Comparison of ENCODE assay signal across 18 cellular contexts in genomic region chr3:188229726-188230125, GRCh38.
DNase-seq lines count a peak whose midpoint lies in the region; ATAC-seq, FAIRE-seq and TF ChIP-seq lines count a peak whose summit lies in the region.
"Had no signal": no experiment of that assay in that cellular context is flagged by ENCODE, and none has a peak within 500 bp of the region (broad histone marks: within the 10 kb centered on the region; RNA-seq: fewer than 3 reads in every experiment).

No MANE protein-coding gene starts in this region.

- TF ChIP-seq CTCF in left ventricle myocardium inferior (IDR thresholded peaks at IDR 0.05; ENCODE audit: borderline replicate concordance) (no peak), endothelial cell of umbilical vein (IDR thresholded peaks at IDR 0.05; ENCODE audit: extremely low read depth in 1 of 2, insufficient read depth in 1 of 2, low read depth in 1 of 2, low read length in 2 of 2) (no peak)

- H3K27ac ChIP-seq in left ventricle myocardium inferior (replicated peaks) (peak overlapping the region; percentile 83), endothelial cell of umbilical vein (ENCODE audit: insufficient read depth, low read depth, low read length) (peak overlapping the region; percentile 39), rectal smooth muscle tissue (ENCODE audit: low read depth, low read length) (peak overlapping the region; percentile 84), aorta (ENCODE audit: low read depth in 1 of 2, low read length in 2 of 2) (peak overlapping the region; percentile 73 to 78)
- H3K27ac ChIP-seq: 22Rv1, BLaER1 had no signal

- H3K4me1 ChIP-seq in left ventricle myocardium inferior (peaks cover 86% of the 10 kb centered on the region), endothelial cell of umbilical vein (ENCODE audit: control insufficient read depth, extremely low read depth, insufficient read depth, low read length) (peaks cover 17% of the 10 kb centered on the region), rectal smooth muscle tissue (ENCODE audit: control insufficient read depth, insufficient read depth, low read length) (peaks cover 35% of the 10 kb centered on the region), aorta (ENCODE audit: control insufficient read depth in 1 of 2, insufficient read depth in 2 of 2, low read length in 2 of 2) (peaks cover 18 to 22% of the 10 kb centered on the region in 2 donors)

- no peak for FAIRE-seq in endothelial cell of umbilical vein (lab: Jason Lieb, UNC)

- intact Hi-C loops in left ventricle myocardium inferior (cut with micrococcal nuclease) (no loop called here), Right ventricle myocardium inferior (cut with DNase I) (no loop called here), endothelial cell of umbilical vein (cut with micrococcal nuclease) (loop anchor here (1.0 to 2.0 kb wide), 3 partner anchors 34 to 76 kb away; no protein-coding TSS in a partner anchor), aorta (cut with DNase I) (no loop called here)

- peaks cover 18% of the 10 kb centered on the region for H3K79me2 ChIP-seq in endothelial cell of umbilical vein (ENCODE audit: control insufficient read depth, insufficient read depth, low read length)

- POLR2A ChIA-PET in endothelial cell of umbilical vein (lab: Charles Lee) = no interaction called here

- H2AFZ ChIP-seq in endothelial cell of umbilical vein (ENCODE audit: low read depth, low read length) = no peak overlapping the region

- DNase-seq in left ventricle myocardium inferior (no peak), Right ventricle myocardium inferior (ENCODE audit: missing footprints) (no peak), endothelial cell of umbilical vein (ENCODE audit: low read depth, low spot score) (no peak), aorta (no peak), KBM-7 (no peak)
- DNase-seq: CD8-positive, alpha-beta memory T cell; DND-41; GF-D8; GOT3; NCI-H1417 treated with DMSO at 0.1 percent for 48 hours; NCI-H2107; NCI-H226; NCI-H526 treated with DMSO at 0.1 percent for 48 hours had no signal

- no peaks in the 10 kb centered on the region for H3K9me3 ChIP-seq in left ventricle myocardium inferior (replicated peaks)
- H3K9me3 ChIP-seq in endothelial cell of umbilical vein (replicated peaks; ENCODE audit: control insufficient read depth, insufficient read depth, low read length) = no peaks in the 10 kb centered on the region
- no peaks in the 10 kb centered on the region for H3K9me3 ChIP-seq in aorta (ENCODE audit: control insufficient read depth, low read length)
- H3K9me3 ChIP-seq: BLaER1 had no signal

- peaks cover 2% of the 10 kb centered on the region for H4K20me1 ChIP-seq in endothelial cell of umbilical vein (replicated peaks; ENCODE audit: control insufficient read depth, extremely low read depth, insufficient read depth, low read length)
- H4K20me1 ChIP-seq: BLaER1 had no signal

- no peaks in the 10 kb centered on the region for H3K27me3 ChIP-seq in left ventricle myocardium inferior (ENCODE audit: low read depth)
- H3K27me3 ChIP-seq in endothelial cell of umbilical vein (ENCODE audit: control insufficient read depth in 2 of 2, insufficient read depth in 2 of 2, low read length in 2 of 2) = no peaks in the 10 kb centered on the region
- H3K27me3 ChIP-seq in rectal smooth muscle tissue (ENCODE audit: control insufficient read depth, insufficient read depth, low read length) = no peaks in the 10 kb centered on the region
- H3K27me3 ChIP-seq in aorta (ENCODE audit: control insufficient read depth in 1 of 2, insufficient read depth in 2 of 2, low read length in 1 of 2) = no peaks in the 10 kb centered on the region
- H3K27me3 ChIP-seq: BLaER1 had no signal

- in situ Hi-C loops in KBM-7 (cut with MboI; ENCODE audit: low pct_unique_long_range_greater_than_20kb, low sequenced_read_pairs) = no loop called here

- ATAC-seq in Right ventricle myocardium inferior (no peak), aorta (ENCODE audit: low FRiP score) (no peak), GM21528 (IDR thresholded peaks at IDR 0.05; ENCODE audit: low FRiP score, unreplicated experiment) (no peak), HG03196 (IDR thresholded peaks at IDR 0.05; ENCODE audit: unreplicated experiment) (no peak)

- BruUV-seq in endothelial cell of umbilical vein (replicated peaks; lab: Mats Ljungman, UMichigan) = TSS peak; percentile 24

- H3K9me1 ChIP-seq in endothelial cell of umbilical vein (replicated peaks; ENCODE audit: control insufficient read depth, extremely low read depth, insufficient read depth, low read length) = no peaks in the 10 kb centered on the region

- H3K9ac ChIP-seq in endothelial cell of umbilical vein (replicated peaks; ENCODE audit: extremely low read depth, insufficient read depth, low read length) (no peak overlapping the region), rectal smooth muscle tissue (ENCODE audit: low read length) (no peak overlapping the region)
- H3K9ac ChIP-seq: BLaER1 had no signal

- dilution Hi-C loops in endothelial cell of umbilical vein (cut with MboI; ENCODE audit: extremely low pct_ligation_motif_present, low sequenced_read_pairs) = no loop called here

- no peak for TF ChIP-seq POLR2A in endothelial cell of umbilical vein (IDR thresholded peaks at IDR 0.05; ENCODE audit: low read depth, low read length)

- peak overlapping the region; percentile 12 for H3K4me2 ChIP-seq in endothelial cell of umbilical vein (ENCODE audit: insufficient read depth, low read length)

- H3K4me3 ChIP-seq in left ventricle myocardium inferior (no peak overlapping the region), endothelial cell of umbilical vein (replicated peaks in 1 of 3; ENCODE audit: insufficient read depth in 1 of 3, low read depth in 1 of 3, low read length in 3 of 3) (no peak overlapping the region), rectal smooth muscle tissue (ENCODE audit: low read length) (no peak overlapping the region), aorta (ENCODE audit: low read length in 2 of 2) (no peak overlapping the region)
- H3K4me3 ChIP-seq: BLaER1 had no signal

- WGBS in aorta, 2 donors = 82 to 83% methylated on average over 2 of the region's 2 CpGs

- CTCF ChIA-PET in endothelial cell of umbilical vein (lab: Charles Lee) = no interaction called here

- H3K36me3 ChIP-seq in left ventricle myocardium inferior (no peaks in the 10 kb centered on the region), endothelial cell of umbilical vein (ENCODE audit: control insufficient read depth in 2 of 2, extremely low read depth in 1 of 2, insufficient read depth in 2 of 2, low read length in 2 of 2) (peaks cover 0 to 2% of the 10 kb centered on the region in 2 experiments), rectal smooth muscle tissue (ENCODE audit: control insufficient read depth, insufficient read depth, low read length) (no peaks in the 10 kb centered on the region), aorta (ENCODE audit: control insufficient read depth in 1 of 2, insufficient read depth in 2 of 2, low read length in 1 of 2) (peaks cover 0 to 5% of the 10 kb centered on the region in 2 donors)

TF ChIP-seq in endothelial cell of umbilical vein, 7 proteins besides CTCF, POLR2A, EP300 and RAD21:
- TF ChIP-seq FOS (IDR thresholded peaks at IDR 0.05; ENCODE audit: borderline replicate concordance, insufficient read depth, low read length) (no peak), EZH2 (IDR thresholded peaks at IDR 0.05; ENCODE audit: borderline replicate concordance, low read depth, low read length, severe bottlenecking) (no peak), POLR2AphosphoS5 (IDR thresholded peaks at IDR 0.05; ENCODE audit: insufficient read depth, low read depth, low read length) (no peak), GATA2 (IDR thresholded peaks at IDR 0.05; ENCODE audit: insufficient read depth, insufficient read length, low read depth, low read length) (no peak), JUN (IDR thresholded peaks at IDR 0.05; ENCODE audit: borderline replicate concordance, insufficient read depth, insufficient read length, low read depth) (no peak)
